1 cellular context compared by ENCODE assay signal in genomic region chr7:151232272-151233110, GRCh38.
TF ChIP-seq lines count a peak whose summit lies in the region.

A gene with protein sequence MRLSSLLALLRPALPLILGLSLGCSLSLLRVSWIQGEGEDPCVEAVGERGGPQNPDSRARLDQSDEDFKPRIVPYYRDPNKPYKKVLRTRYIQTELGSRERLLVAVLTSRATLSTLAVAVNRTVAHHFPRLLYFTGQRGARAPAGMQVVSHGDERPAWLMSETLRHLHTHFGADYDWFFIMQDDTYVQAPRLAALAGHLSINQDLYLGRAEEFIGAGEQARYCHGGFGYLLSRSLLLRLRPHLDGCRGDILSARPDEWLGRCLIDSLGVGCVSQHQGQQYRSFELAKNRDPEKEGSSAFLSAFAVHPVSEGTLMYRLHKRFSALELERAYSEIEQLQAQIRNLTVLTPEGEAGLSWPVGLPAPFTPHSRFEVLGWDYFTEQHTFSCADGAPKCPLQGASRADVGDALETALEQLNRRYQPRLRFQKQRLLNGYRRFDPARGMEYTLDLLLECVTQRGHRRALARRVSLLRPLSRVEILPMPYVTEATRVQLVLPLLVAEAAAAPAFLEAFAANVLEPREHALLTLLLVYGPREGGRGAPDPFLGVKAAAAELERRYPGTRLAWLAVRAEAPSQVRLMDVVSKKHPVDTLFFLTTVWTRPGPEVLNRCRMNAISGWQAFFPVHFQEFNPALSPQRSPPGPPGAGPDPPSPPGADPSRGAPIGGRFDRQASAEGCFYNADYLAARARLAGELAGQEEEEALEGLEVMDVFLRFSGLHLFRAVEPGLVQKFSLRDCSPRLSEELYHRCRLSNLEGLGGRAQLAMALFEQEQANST (plus strand): TSS chr7:151232483. CDS start chr7:151234012, 1,529 bp downstream.

TF ChIP-seq in HEK293, 187 proteins besides CTCF, POLR2A, EP300 and RAD21 (continued from another document and continues in another):
- no peak for TF ChIP-seq ZNF37A (tag by site-specific recombination; IDR thresholded peaks at IDR 0.05)
- no peak for TF ChIP-seq ZNF366 (tag by site-specific recombination; conservative IDR thresholded peaks at IDR 0.05)
- no peak for TF ChIP-seq ZNF621 (tag by site-specific recombination; IDR thresholded peaks at IDR 0.05)
- no peak for TF ChIP-seq ZFP37 (tag by site-specific recombination; IDR thresholded peaks at IDR 0.05)
- TF ChIP-seq ZNF302 (tag by site-specific recombination; IDR thresholded peaks at IDR 0.05; ENCODE audit: low read depth): no peak
- TF ChIP-seq ZNF184 (tag by site-specific recombination; IDR thresholded peaks at IDR 0.05): no peak
- no peak for TF ChIP-seq MYNN (tag by site-specific recombination; IDR thresholded peaks at IDR 0.05; ENCODE audit: borderline replicate concordance)
- TF ChIP-seq ZNF596 (tag by site-specific recombination; IDR thresholded peaks at IDR 0.05): no peak
- TF ChIP-seq, protein P1, sequence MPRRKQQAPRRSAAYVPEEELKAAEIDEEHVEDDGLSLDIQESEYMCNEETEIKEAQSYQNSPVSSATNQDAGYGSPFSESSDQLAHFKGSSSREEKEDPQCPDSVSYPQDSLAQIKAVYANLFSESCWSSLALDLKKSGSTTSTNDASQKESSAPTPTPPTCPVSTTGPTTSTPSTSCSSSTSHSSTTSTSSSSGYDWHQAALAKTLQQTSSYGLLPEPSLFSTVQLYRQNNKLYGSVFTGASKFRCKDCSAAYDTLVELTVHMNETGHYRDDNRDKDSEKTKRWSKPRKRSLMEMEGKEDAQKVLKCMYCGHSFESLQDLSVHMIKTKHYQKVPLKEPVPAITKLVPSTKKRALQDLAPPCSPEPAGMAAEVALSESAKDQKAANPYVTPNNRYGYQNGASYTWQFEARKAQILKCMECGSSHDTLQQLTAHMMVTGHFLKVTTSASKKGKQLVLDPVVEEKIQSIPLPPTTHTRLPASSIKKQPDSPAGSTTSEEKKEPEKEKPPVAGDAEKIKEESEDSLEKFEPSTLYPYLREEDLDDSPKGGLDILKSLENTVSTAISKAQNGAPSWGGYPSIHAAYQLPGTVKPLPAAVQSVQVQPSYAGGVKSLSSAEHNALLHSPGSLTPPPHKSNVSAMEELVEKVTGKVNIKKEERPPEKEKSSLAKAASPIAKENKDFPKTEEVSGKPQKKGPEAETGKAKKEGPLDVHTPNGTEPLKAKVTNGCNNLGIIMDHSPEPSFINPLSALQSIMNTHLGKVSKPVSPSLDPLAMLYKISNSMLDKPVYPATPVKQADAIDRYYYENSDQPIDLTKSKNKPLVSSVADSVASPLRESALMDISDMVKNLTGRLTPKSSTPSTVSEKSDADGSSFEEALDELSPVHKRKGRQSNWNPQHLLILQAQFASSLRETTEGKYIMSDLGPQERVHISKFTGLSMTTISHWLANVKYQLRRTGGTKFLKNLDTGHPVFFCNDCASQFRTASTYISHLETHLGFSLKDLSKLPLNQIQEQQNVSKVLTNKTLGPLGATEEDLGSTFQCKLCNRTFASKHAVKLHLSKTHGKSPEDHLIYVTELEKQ (tag by site-specific recombination; IDR thresholded peaks at IDR 0.05; ENCODE audit: borderline replicate concordance): 0 out of 2 replicates have a peak, but pooled peaks have one; percentile 30
- 0 out of 2 replicates have a peak, but pooled peaks have one; percentile 62 for TF ChIP-seq BCL11B (tag by site-specific recombination; IDR thresholded peaks at IDR 0.05; ENCODE audit: low read depth)
- no peak for TF ChIP-seq ZNF146 (tag by site-specific recombination; IDR thresholded peaks at IDR 0.05)
- no peak for TF ChIP-seq ZNF19 (tag by site-specific recombination; IDR thresholded peaks at IDR 0.05; ENCODE audit: low read depth)
- no peak for TF ChIP-seq ZNF548 (tag by site-specific recombination; IDR thresholded peaks at IDR 0.05)
- TF ChIP-seq ZNF529 (tag by site-specific recombination; IDR thresholded peaks at IDR 0.05; ENCODE audit: insufficient replicate concordance): no peak
- peak; percentile 33 for TF ChIP-seq SP7 (tag by site-specific recombination; IDR thresholded peaks at IDR 0.05)
- TF ChIP-seq, protein P2, sequence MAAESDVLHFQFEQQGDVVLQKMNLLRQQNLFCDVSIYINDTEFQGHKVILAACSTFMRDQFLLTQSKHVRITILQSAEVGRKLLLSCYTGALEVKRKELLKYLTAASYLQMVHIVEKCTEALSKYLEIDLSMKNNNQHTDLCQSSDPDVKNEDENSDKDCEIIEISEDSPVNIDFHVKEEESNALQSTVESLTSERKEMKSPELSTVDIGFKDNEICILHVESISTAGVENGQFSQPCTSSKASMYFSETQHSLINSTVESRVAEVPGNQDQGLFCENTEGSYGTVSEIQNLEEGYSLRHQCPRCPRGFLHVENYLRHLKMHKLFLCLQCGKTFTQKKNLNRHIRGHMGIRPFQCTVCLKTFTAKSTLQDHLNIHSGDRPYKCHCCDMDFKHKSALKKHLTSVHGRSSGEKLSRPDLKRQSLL (tag by site-specific recombination; IDR thresholded peaks at IDR 0.05): no peak
- TF ChIP-seq MZF1 (tag by site-specific recombination; IDR thresholded peaks at IDR 0.05; ENCODE audit: borderline replicate concordance): no peak
- TF ChIP-seq ZSCAN4 (tag by site-specific recombination; IDR thresholded peaks at IDR 0.05): no peak
- TF ChIP-seq ZNF24 (tag by site-specific recombination; IDR thresholded peaks at IDR 0.05): no peak
- TF ChIP-seq ZNF677 (tag by site-specific recombination; IDR thresholded peaks at IDR 0.05): no peak
- TF ChIP-seq ZFHX2 (tag by site-specific recombination; conservative IDR thresholded peaks at IDR 0.05): peak; percentile 92
- peak; percentile 35; the same call in 1 of the 2 replicates for TF ChIP-seq KLF9 (tag by site-specific recombination; IDR thresholded peaks at IDR 0.05; ENCODE audit: low read depth)
- TF ChIP-seq ZNF701 (tag by site-specific recombination; IDR thresholded peaks at IDR 0.05): no peak
- TF ChIP-seq, protein P3, sequence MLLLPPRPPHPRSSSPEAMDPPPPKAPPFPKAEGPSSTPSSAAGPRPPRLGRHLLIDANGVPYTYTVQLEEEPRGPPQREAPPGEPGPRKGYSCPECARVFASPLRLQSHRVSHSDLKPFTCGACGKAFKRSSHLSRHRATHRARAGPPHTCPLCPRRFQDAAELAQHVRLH (tag by site-specific recombination; IDR thresholded peaks at IDR 0.05): peak; percentile 15; the same call in 1 of the 2 replicates
- TF ChIP-seq, protein P4, sequence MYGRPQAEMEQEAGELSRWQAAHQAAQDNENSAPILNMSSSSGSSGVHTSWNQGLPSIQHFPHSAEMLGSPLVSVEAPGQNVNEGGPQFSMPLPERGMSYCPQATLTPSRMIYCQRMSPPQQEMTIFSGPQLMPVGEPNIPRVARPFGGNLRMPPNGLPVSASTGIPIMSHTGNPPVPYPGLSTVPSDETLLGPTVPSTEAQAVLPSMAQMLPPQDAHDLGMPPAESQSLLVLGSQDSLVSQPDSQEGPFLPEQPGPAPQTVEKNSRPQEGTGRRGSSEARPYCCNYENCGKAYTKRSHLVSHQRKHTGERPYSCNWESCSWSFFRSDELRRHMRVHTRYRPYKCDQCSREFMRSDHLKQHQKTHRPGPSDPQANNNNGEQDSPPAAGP (tag by site-specific recombination; IDR thresholded peaks at IDR 0.05): no peak; the same call in 1 of the 2 replicates
- peak; percentile 37 for TF ChIP-seq YY2 (tag by site-specific recombination; IDR thresholded peaks at IDR 0.05)
- no peak for TF ChIP-seq KLF8 (tag by site-specific recombination; IDR thresholded peaks at IDR 0.05)
- TF ChIP-seq, protein P5, sequence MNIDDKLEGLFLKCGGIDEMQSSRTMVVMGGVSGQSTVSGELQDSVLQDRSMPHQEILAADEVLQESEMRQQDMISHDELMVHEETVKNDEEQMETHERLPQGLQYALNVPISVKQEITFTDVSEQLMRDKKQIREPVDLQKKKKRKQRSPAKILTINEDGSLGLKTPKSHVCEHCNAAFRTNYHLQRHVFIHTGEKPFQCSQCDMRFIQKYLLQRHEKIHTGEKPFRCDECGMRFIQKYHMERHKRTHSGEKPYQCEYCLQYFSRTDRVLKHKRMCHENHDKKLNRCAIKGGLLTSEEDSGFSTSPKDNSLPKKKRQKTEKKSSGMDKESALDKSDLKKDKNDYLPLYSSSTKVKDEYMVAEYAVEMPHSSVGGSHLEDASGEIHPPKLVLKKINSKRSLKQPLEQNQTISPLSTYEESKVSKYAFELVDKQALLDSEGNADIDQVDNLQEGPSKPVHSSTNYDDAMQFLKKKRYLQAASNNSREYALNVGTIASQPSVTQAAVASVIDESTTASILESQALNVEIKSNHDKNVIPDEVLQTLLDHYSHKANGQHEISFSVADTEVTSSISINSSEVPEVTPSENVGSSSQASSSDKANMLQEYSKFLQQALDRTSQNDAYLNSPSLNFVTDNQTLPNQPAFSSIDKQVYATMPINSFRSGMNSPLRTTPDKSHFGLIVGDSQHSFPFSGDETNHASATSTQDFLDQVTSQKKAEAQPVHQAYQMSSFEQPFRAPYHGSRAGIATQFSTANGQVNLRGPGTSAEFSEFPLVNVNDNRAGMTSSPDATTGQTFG (tag by site-specific recombination; IDR thresholded peaks at IDR 0.05; ENCODE audit: borderline replicate concordance): no peak
- TF ChIP-seq ZBTB1 (tag by site-specific recombination; IDR thresholded peaks at IDR 0.05): no peak
- TF ChIP-seq ZNF140 (tag by site-specific recombination; IDR thresholded peaks at IDR 0.05): no peak
- TF ChIP-seq, protein P6, sequence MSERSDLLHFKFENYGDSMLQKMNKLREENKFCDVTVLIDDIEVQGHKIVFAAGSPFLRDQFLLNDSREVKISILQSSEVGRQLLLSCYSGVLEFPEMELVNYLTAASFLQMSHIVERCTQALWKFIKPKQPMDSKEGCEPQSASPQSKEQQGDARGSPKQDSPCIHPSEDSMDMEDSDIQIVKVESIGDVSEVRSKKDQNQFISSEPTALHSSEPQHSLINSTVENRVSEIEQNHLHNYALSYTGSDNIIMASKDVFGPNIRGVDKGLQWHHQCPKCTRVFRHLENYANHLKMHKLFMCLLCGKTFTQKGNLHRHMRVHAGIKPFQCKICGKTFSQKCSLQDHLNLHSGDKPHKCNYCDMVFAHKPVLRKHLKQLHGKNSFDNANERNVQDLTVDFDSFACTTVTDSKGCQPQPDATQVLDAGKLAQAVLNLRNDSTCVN (tag by site-specific recombination; optimal IDR thresholded peaks at IDR 0.05): peak; percentile 81
- TF ChIP-seq ZNF660 (tag by site-specific recombination; IDR thresholded peaks at IDR 0.05): 0 out of 2 replicates have a peak, but pooled peaks have one; percentile 20
- peak; percentile 82; the same call in 1 of the 2 replicates for TF ChIP-seq ZBTB20 (tag by site-specific recombination; IDR thresholded peaks at IDR 0.05)
- TF ChIP-seq, protein P7, sequence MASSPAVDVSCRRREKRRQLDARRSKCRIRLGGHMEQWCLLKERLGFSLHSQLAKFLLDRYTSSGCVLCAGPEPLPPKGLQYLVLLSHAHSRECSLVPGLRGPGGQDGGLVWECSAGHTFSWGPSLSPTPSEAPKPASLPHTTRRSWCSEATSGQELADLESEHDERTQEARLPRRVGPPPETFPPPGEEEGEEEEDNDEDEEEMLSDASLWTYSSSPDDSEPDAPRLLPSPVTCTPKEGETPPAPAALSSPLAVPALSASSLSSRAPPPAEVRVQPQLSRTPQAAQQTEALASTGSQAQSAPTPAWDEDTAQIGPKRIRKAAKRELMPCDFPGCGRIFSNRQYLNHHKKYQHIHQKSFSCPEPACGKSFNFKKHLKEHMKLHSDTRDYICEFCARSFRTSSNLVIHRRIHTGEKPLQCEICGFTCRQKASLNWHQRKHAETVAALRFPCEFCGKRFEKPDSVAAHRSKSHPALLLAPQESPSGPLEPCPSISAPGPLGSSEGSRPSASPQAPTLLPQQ (tag by site-specific recombination; IDR thresholded peaks at IDR 0.05): peak; percentile 57
- peak; percentile 31; the same call in 1 of the 2 replicates for TF ChIP-seq KLF16 (tag by site-specific recombination; IDR thresholded peaks at IDR 0.05)
- no peak for TF ChIP-seq ZNF670 (tag by site-specific recombination; IDR thresholded peaks at IDR 0.05; ENCODE audit: low read depth)
- TF ChIP-seq ZNF544 (tag by site-specific recombination; IDR thresholded peaks at IDR 0.05): no peak
- TF ChIP-seq ZNF837 (tag by site-specific recombination; IDR thresholded peaks at IDR 0.05): no peak
- peak; percentile 6; the same call in 1 of the 2 replicates for TF ChIP-seq ZSCAN30 (tag by site-specific recombination; IDR thresholded peaks at IDR 0.05)
- TF ChIP-seq ZNF654 (tag by site-specific recombination; IDR thresholded peaks at IDR 0.05; ENCODE audit: low read depth): no peak
- no peak for TF ChIP-seq ZNF521 (tag by site-specific recombination; IDR thresholded peaks at IDR 0.05)
- 0 out of 2 replicates have a peak, but pooled peaks have one; percentile 37 for TF ChIP-seq SP3 (tag by site-specific recombination; IDR thresholded peaks at IDR 0.05)
- no peak for TF ChIP-seq SALL2 (tag by site-specific recombination; IDR thresholded peaks at IDR 0.05; ENCODE audit: borderline replicate concordance)
- TF ChIP-seq HOXA7 (CRISPR knock-in tag; IDR thresholded peaks at IDR 0.05; ENCODE audit: borderline replicate concordance): no peak
- TF ChIP-seq ZNF776 (tag by site-specific recombination; IDR thresholded peaks at IDR 0.05; ENCODE audit: borderline replicate concordance): no peak
- TF ChIP-seq OSR2 (tag by site-specific recombination; IDR thresholded peaks at IDR 0.05): no peak; the same call in 1 of the 2 replicates
